Comparison of ENCODE assay signal across 19 cellular contexts in the genomic region with DNA sequence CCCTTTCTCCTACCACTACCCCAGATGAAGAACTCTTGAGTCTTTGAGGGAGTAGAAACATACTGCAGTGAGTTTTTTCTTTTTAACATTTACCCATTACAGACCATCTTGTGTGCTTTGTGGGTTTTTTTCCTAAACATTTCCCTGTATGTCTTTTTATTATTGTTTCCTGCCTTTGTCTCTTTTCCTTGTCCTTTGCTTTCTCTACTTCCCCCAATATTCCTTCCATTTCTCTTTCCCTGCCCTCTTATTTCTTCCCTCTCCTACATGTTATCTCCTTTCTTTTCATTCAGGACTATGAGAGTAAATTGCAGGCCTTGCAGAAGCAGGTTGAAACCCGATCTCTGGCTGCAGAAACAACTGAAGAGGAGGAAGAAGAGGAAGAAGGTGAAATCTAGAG.
DNase-seq lines count a peak whose midpoint lies in the region; ATAC-seq and TF ChIP-seq lines count a peak whose summit lies in the region.
"Had no signal": no experiment of that assay in that cellular context is flagged by ENCODE, and none has a peak within 500 bp of the region (broad histone marks: within the 10 kb centered on the region; RNA-seq: fewer than 3 reads in every experiment).

No MANE protein-coding gene starts in this region.

- ATAC-seq in WTC11 (0 out of 2 replicates have a peak, but pooled peaks have one; percentile 14), HG02623 (IDR thresholded peaks at IDR 0.05; ENCODE audit: unreplicated experiment) (no peak)
- ATAC-seq: HepG2, PC-3 had no signal

- H3K4me3 ChIP-seq in cardiac muscle cell (no peak overlapping the region), left ventricle myocardium inferior (no peak overlapping the region), iPS-20b (ENCODE audit: low read length) (0 out of 2 replicates have a peak overlapping the region, but pooled peaks have one; percentile 6)
- no peak overlapping the region for H3K4me3 ChIP-seq in CD4-positive, alpha-beta memory T cell (ENCODE audit: low read length in 2 of 2)
- H3K4me3 ChIP-seq: MG63, SJSA1 had no signal

- POLR2A ChIA-PET in WTC11 (lab: Charles Lee): no interaction called here
- POLR2A ChIA-PET in CD4-positive, alpha-beta memory T cell (lab: Charles Lee; ENCODE audit: partially characterized antibody): no interaction called here

- intact Hi-C loops in left ventricle myocardium inferior (cut with micrococcal nuclease): no loop called here
- intact Hi-C loops in CD4-positive, alpha-beta memory T cell (cut with micrococcal nuclease): no loop called here

- H3K27me3 ChIP-seq in cardiac muscle cell: no peaks in the 10 kb centered on the region
- no peaks in the 10 kb centered on the region for H3K27me3 ChIP-seq in left ventricle myocardium inferior (ENCODE audit: low read depth)
- H3K27me3 ChIP-seq in iPS-20b (ENCODE audit: insufficient read depth, low read length): no peaks in the 10 kb centered on the region
- no peaks in the 10 kb centered on the region for H3K27me3 ChIP-seq in CD4-positive, alpha-beta memory T cell (ENCODE audit: insufficient read depth, low read length)
- H3K27me3 ChIP-seq: MG63, SJSA1 had no signal

- peaks cover 13% of the 10 kb centered on the region for H3K36me3 ChIP-seq in cardiac muscle cell
- H3K36me3 ChIP-seq in left ventricle myocardium inferior: peaks cover 28% of the 10 kb centered on the region
- peaks cover 30% of the 10 kb centered on the region for H3K36me3 ChIP-seq in iPS-20b (ENCODE audit: insufficient read depth, low read depth, low read length)
- H3K36me3 ChIP-seq in CD4-positive, alpha-beta memory T cell (ENCODE audit: insufficient read depth, low read length): no peaks in the 10 kb centered on the region
- H3K36me3 ChIP-seq: MG63 had no signal

- DNase-seq in cardiac muscle cell (ENCODE audit: low read depth in 1 of 2, low spot score in 1 of 2): peak in 1 of 2 donors; percentile 11
- no peak for DNase-seq in left ventricle myocardium inferior
- no peak for DNase-seq in WTC11 (ENCODE audit: low spot score)
- no peak for DNase-seq in CD4-positive, alpha-beta memory T cell
- no peak for DNase-seq in substantia nigra (lab: John Stamatoyannopoulos, UW)
- DNase-seq in activated T-cell treated with anti-CD3 and anti-CD28 coated beads, Interleukin-2, amount 50 U/mL, for 48 hours: no peak
- DNase-seq: COR-L47, HFFc6, MG63, NCI-H1092 treated with DMSO at 0.1 percent for 48 hours, NCI-H1694, NCI-H226, NCI-H526 treated with DMSO at 0.1 percent for 48 hours, PC-3 had no signal

- H3K27ac Mint-ChIP-seq in WTC11: peak overlapping the region; percentile 93
- peak overlapping the region in 1 of 7 donors; percentile 6 for H3K27ac Mint-ChIP-seq in CD4-positive, alpha-beta memory T cell
- H3K27ac Mint-ChIP-seq: HFFc6 had no signal

- no peaks in the 10 kb centered on the region for H3K27me3 Mint-ChIP-seq in WTC11 (ENCODE audit: low read depth)
- H3K27me3 Mint-ChIP-seq in CD4-positive, alpha-beta memory T cell: no peaks in the 10 kb centered on the region

- peaks cover 9% of the 10 kb centered on the region for H3K4me1 ChIP-seq in cardiac muscle cell (ENCODE audit: low read depth)
- H3K4me1 ChIP-seq in left ventricle myocardium inferior: no peaks in the 10 kb centered on the region
- H3K4me1 ChIP-seq in iPS-20b (ENCODE audit: insufficient read depth, low read length): peaks cover 10% of the 10 kb centered on the region
- H3K4me1 ChIP-seq in CD4-positive, alpha-beta memory T cell (ENCODE audit: insufficient read depth, low read length): no peaks in the 10 kb centered on the region
- H3K4me1 ChIP-seq: SJSA1 had no signal

- H3K9me3 Mint-ChIP-seq in WTC11: no peaks in the 10 kb centered on the region
- H3K9me3 Mint-ChIP-seq in CD4-positive, alpha-beta memory T cell: no peaks in the 10 kb centered on the region
- H3K9me3 Mint-ChIP-seq: HFFc6 had no signal

- no peak overlapping the region for H3K4me3 Mint-ChIP-seq in WTC11
- no peak overlapping the region for H3K4me3 Mint-ChIP-seq in CD4-positive, alpha-beta memory T cell
- H3K4me3 Mint-ChIP-seq: HFFc6 had no signal

- no peaks in the 10 kb centered on the region for H3K9me3 ChIP-seq in cardiac muscle cell (ENCODE audit: low read depth)
- no peaks in the 10 kb centered on the region for H3K9me3 ChIP-seq in left ventricle myocardium inferior (replicated peaks)
- no peaks in the 10 kb centered on the region for H3K9me3 ChIP-seq in iPS-20b (ENCODE audit: insufficient read depth, low read depth, low read length)
- H3K9me3 ChIP-seq in CD4-positive, alpha-beta memory T cell (ENCODE audit: control insufficient read depth in 1 of 2, low read length in 2 of 2): no peaks in the 10 kb centered on the region
- H3K9me3 ChIP-seq: MG63, SJSA1 had no signal

- no peak overlapping the region for H3K9ac ChIP-seq in iPS-20b (ENCODE audit: low read depth, low read length)

- peaks cover 26% of the 10 kb centered on the region for H3K4me1 Mint-ChIP-seq in WTC11
- peaks cover 0 to 12% (median 6%) of the 10 kb centered on the region in 4 donors for H3K4me1 Mint-ChIP-seq in CD4-positive, alpha-beta memory T cell

- CTCF ChIA-PET in WTC11 (lab: Charles Lee): no interaction called here
- CTCF ChIA-PET in CD4-positive, alpha-beta memory T cell (lab: Charles Lee; ENCODE audit: partially characterized antibody): no interaction called here

- H3K27ac ChIP-seq in cardiac muscle cell (peak overlapping the region; percentile 67), left ventricle myocardium inferior (replicated peaks) (no peak overlapping the region), iPS-20b (ENCODE audit: low read length) (no peak overlapping the region), substantia nigra (ENCODE audit: low read depth, low read length, poor library complexity, severe bottlenecking) (no peak overlapping the region)
- H3K27ac ChIP-seq in CD4-positive, alpha-beta memory T cell (ENCODE audit: low read depth, low read length): no peak overlapping the region
- H3K27ac ChIP-seq: C4-2B, SJSA1 had no signal

- peaks cover 14% of the 10 kb centered on the region for H3K36me3 Mint-ChIP-seq in WTC11
- peaks cover 17 to 19% of the 10 kb centered on the region in 2 donors for H3K36me3 Mint-ChIP-seq in CD4-positive, alpha-beta memory T cell

- TF ChIP-seq CTCF in cardiac muscle cell (IDR thresholded peaks at IDR 0.05; ENCODE audit: low read depth, low read length) (no peak), left ventricle myocardium inferior (IDR thresholded peaks at IDR 0.05; ENCODE audit: borderline replicate concordance) (no peak), WTC11 (IDR thresholded peaks at IDR 0.05) (no peak)

TF ChIP-seq in WTC11, 78 proteins besides CTCF, POLR2A, EP300 and RAD21 (continues in another document):
- TF ChIP-seq CBFB (CRISPR knock-in tag; IDR thresholded peaks at IDR 0.05; ENCODE audit: low read depth) (no peak), SMAD4 (CRISPR knock-in tag; IDR thresholded peaks at IDR 0.05) (no peak), MXD4 (CRISPR knock-in tag; IDR thresholded peaks at IDR 0.05; ENCODE audit: borderline replicate concordance) (no peak), ZNF423 (CRISPR knock-in tag; IDR thresholded peaks at IDR 0.05) (no peak), SMAD3 (CRISPR knock-in tag; IDR thresholded peaks at IDR 0.05; ENCODE audit: borderline replicate concordance) (no peak), ZNF219 (CRISPR knock-in tag; IDR thresholded peaks at IDR 0.05; ENCODE audit: borderline replicate concordance) (no peak), FOXK1 (CRISPR knock-in tag; IDR thresholded peaks at IDR 0.05) (no peak), ESRRA (CRISPR knock-in tag; IDR thresholded peaks at IDR 0.05; ENCODE audit: borderline replicate concordance) (no peak)
- TF ChIP-seq, protein P1, sequence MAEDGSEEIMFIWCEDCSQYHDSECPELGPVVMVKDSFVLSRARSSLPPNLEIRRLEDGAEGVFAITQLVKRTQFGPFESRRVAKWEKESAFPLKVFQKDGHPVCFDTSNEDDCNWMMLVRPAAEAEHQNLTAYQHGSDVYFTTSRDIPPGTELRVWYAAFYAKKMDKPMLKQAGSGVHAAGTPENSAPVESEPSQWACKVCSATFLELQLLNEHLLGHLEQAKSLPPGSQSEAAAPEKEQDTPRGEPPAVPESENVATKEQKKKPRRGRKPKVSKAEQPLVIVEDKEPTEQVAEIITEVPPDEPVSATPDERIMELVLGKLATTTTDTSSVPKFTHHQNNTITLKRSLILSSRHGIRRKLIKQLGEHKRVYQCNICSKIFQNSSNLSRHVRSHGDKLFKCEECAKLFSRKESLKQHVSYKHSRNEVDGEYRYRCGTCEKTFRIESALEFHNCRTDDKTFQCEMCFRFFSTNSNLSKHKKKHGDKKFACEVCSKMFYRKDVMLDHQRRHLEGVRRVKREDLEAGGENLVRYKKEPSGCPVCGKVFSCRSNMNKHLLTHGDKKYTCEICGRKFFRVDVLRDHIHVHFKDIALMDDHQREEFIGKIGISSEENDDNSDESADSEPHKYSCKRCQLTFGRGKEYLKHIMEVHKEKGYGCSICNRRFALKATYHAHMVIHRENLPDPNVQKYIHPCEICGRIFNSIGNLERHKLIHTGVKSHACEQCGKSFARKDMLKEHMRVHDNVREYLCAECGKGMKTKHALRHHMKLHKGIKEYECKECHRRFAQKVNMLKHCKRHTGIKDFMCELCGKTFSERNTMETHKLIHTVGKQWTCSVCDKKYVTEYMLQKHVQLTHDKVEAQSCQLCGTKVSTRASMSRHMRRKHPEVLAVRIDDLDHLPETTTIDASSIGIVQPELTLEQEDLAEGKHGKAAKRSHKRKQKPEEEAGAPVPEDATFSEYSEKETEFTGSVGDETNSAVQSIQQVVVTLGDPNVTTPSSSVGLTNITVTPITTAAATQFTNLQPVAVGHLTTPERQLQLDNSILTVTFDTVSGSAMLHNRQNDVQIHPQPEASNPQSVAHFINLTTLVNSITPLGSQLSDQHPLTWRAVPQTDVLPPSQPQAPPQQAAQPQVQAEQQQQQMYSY (CRISPR knock-in tag; IDR thresholded peaks at IDR 0.05): no peak
